Comparison of ENCODE assay signal across 15 cellular contexts in genomic region chr17:1746975-1747543, GRCh38. TPM values are rescaled to one million over a fixed set of nuclear protein-coding genes. Genes with fewer than 3 reads are reported as not detected.
A peak's percentile ranks its signal among the peaks of the same experiment; 100 is the strongest.
DNase-seq lines count a peak whose midpoint lies in the region; ATAC-seq and TF ChIP-seq lines count a peak whose summit lies in the region.
"Had no signal": no experiment of that assay in that cellular context is flagged by ENCODE, and none has a peak within 500 bp of the region (broad histone marks: within the 10 kb centered on the region; RNA-seq: fewer than 3 reads in every experiment).

No MANE protein-coding gene starts in this region.

- H3K27ac ChIP-seq in Peyer's patch (peak overlapping the region; percentile 31 to 54 (median 45)), skin epidermis (peak overlapping the region in 18 of 21 experiments; percentile 5 to 80 (median 50))

- in situ Hi-C loops in KBM-7 (cut with MboI; ENCODE audit: low pct_unique_long_range_greater_than_20kb, low sequenced_read_pairs): no loop called here

- H3K4me1 Mint-ChIP-seq in dendritic cell treated with granulocyte-macrophage colony-stimulating factor and Interleukin-4, amounts not matched to agents 40 ng/mL and 50 ng/mL, for 4 days (ENCODE audit: low read depth): peaks cover 48% of the 10 kb centered on the region
- H3K4me1 Mint-ChIP-seq: central memory CD8-positive, alpha-beta T cell; T-cell had no signal

- ATAC-seq in left colon: peak; percentile 92
- ATAC-seq in GM21717 (IDR thresholded peaks at IDR 0.05; ENCODE audit: unreplicated experiment): no peak
- ATAC-seq: CD8-positive, alpha-beta T cell; T-cell had no signal

- H3K27ac Mint-ChIP-seq in dendritic cell treated with granulocyte-macrophage colony-stimulating factor and Interleukin-4, amounts not matched to agents 40 ng/mL and 50 ng/mL, for 4 days: peak overlapping the region; percentile 46
- H3K27ac Mint-ChIP-seq: IgD-negative memory B cell, T-cell had no signal

- H3K36me3 Mint-ChIP-seq in dendritic cell treated with granulocyte-macrophage colony-stimulating factor and Interleukin-4, amounts not matched to agents 40 ng/mL and 50 ng/mL, for 4 days (ENCODE audit: low read depth): peaks cover 54% of the 10 kb centered on the region
- H3K36me3 Mint-ChIP-seq: CD8-positive, alpha-beta T cell; IgD-negative memory B cell; T-cell had no signal

- no peak overlapping the region for H3K4me3 Mint-ChIP-seq in dendritic cell treated with granulocyte-macrophage colony-stimulating factor and Interleukin-4, amounts not matched to agents 40 ng/mL and 50 ng/mL, for 4 days
- H3K4me3 Mint-ChIP-seq: CD8-positive, alpha-beta T cell; central memory CD8-positive, alpha-beta T cell; IgD-negative memory B cell; T-cell had no signal

- TF ChIP-seq POLR2A in Peyer's patch (IDR thresholded peaks at IDR 0.05): no peak

- H3K9me3 ChIP-seq in Peyer's patch: no peaks in the 10 kb centered on the region

- peaks cover 0 to 14% (median 0%) of the 10 kb centered on the region in 4 donors for H3K4me1 ChIP-seq in Peyer's patch

- intact Hi-C loops in dendritic cell treated with granulocyte-macrophage colony-stimulating factor and Interleukin-4, amounts not matched to agents 40 ng/mL and 50 ng/mL, for 4 days (cut with micrococcal nuclease): no loop called here
- intact Hi-C loops in left colon (cut with DNase I, micrococcal nuclease): no loop called here

- TF ChIP-seq CTCF in Peyer's patch (IDR thresholded peaks at IDR 0.05): no peak

- DNase-seq in Peyer's patch (peak in 2 of 3 donors; percentile 79), left colon (peak; percentile 66 to 85), KBM-7 (no peak)
- DNase-seq in activated effector memory CD4-positive, alpha-beta T cell treated with anti-CD3 and anti-CD28 coated beads, Interleukin-2, amount 50 U/mL, for 16 hours: no peak
- DNase-seq: activated CD4-positive, alpha-beta T cell treated with anti-CD3 and anti-CD28 coated beads, Interleukin-2, amount 50 U/mL, for 1 hour; activated effector memory CD4-positive, alpha-beta T cell treated with Interleukin-2 at 50 U/mL for 16 hours; CD8-positive, alpha-beta T cell; NCI-H1436 treated with DMSO at 0.1 percent for 48 hours; T-cell had no signal

- no peaks in the 10 kb centered on the region for H3K9me3 Mint-ChIP-seq in dendritic cell treated with granulocyte-macrophage colony-stimulating factor and Interleukin-4, amounts not matched to agents 40 ng/mL and 50 ng/mL, for 4 days
- H3K9me3 Mint-ChIP-seq: CD8-positive, alpha-beta T cell; central memory CD8-positive, alpha-beta T cell; IgD-negative memory B cell; T-cell had no signal

- H3K27me3 Mint-ChIP-seq in dendritic cell treated with granulocyte-macrophage colony-stimulating factor and Interleukin-4, amounts not matched to agents 40 ng/mL and 50 ng/mL, for 4 days: no peaks in the 10 kb centered on the region
- H3K27me3 Mint-ChIP-seq: central memory CD8-positive, alpha-beta T cell; T-cell had no signal

- no peaks in the 10 kb centered on the region for H3K36me3 ChIP-seq in Peyer's patch

- H3K4me3 ChIP-seq in Peyer's patch (no peak overlapping the region), skin epidermis (no peak overlapping the region)

- no peaks in the 10 kb centered on the region for H3K27me3 ChIP-seq in Peyer's patch

RNA-seq across cellular contexts. Expression of gene SERPINF2, which starts 4.4 kb away (rescaled TPM):
- total RNA-seq in Peyer's patch: 1 to 10 TPM; 4.0 to 9.6 (median 5.6) TPM
- total RNA-seq in left colon: 1 to 10 TPM; 1.4 to 2.7 TPM
- total RNA-seq: H4 had no signal

RNA-seq across cellular contexts. Expression of gene SERPINF1, which starts 14.8 kb away (rescaled TPM):
- total RNA-seq in Peyer's patch: 100 to 1,000 TPM in 1 of 4 donors, 10 to 100 TPM in 3; 28.7 to 306 (median 81.6) TPM
- 10 to 100 TPM; 33.3 to 60.6 TPM for total RNA-seq in left colon

RNA-seq across cellular contexts. Expression of gene WDR81, which starts 22.6 kb away (rescaled TPM):
- total RNA-seq in Peyer's patch (10 to 100 TPM; 37.1 to 83.3 (median 59.2) TPM), left colon (10 to 100 TPM; 16.1 to 23.4 TPM)

RNA-seq across cellular contexts. Expression of gene TLCD2, which starts 36.9 kb away (rescaled TPM):
- total RNA-seq in Peyer's patch: 10 to 100 TPM in 3 of 4 donors, 1 to 10 TPM in 1; 8.3 to 37.8 (median 19.5) TPM
- total RNA-seq in left colon: 10 to 100 TPM; 33.1 to 50.7 TPM

Comparison
In these comparisons a context has a peak if more than half of its experiments do, and no peak if none do; other contexts are left out.
1. DNase-seq: peak in Peyer's patch (2 of 3) and left colon (2 of 2); none in activated effector memory CD4-positive, alpha-beta T cell treated with anti-CD3 and anti-CD28 coated beads, Interleukin-2, amount 50 U/mL, for 16 hours (single experiment) and KBM-7 (single experiment).